ENCODE assay signal across 20 cellular contexts in genomic region chr2:165674780-165675179, GRCh38.
DNase-seq lines count a peak whose midpoint lies in the region; ATAC-seq lines count a peak whose summit lies in the region.
"Had no signal": no experiment of that assay in that cellular context is flagged by ENCODE, and none has a peak within 500 bp of the region (broad histone marks: within the 10 kb centered on the region; RNA-seq: fewer than 3 reads in every experiment).

No MANE protein-coding gene starts in this region.

- no peaks in the 10 kb centered on the region for H3K36me3 Mint-ChIP-seq in activated naive CD4-positive, alpha-beta T cell treated with anti-CD3 and anti-CD28 coated beads, Interleukin-2, amount 50 U/mL, for 72 hours

- DNase-seq in HT-29 (ENCODE audit: low spot score): peak; percentile 20
- DNase-seq in SK-N-MC (ENCODE audit: low read depth, low spot score): no peak
- peak; percentile 11 for DNase-seq in mucosa of gallbladder (ENCODE audit: low spot score)
- no peak for DNase-seq in GM19240 (ENCODE audit: insufficient read length, low spot score)
- DNase-seq in NK-92 (lab: John Stamatoyannopoulos, UW; ENCODE audit: unreplicated experiment): no peak
- DNase-seq in activated naive CD4-positive, alpha-beta T cell treated with anti-CD3 and anti-CD28 coated beads, Interleukin-2, amount 50 U/mL, for 72 hours (ENCODE audit: low spot score in 2 of 2): no peak
- DNase-seq: ACHN; CD4-positive, alpha-beta T cell; COR-L47; DMS 273 treated with DMSO at 0.1 percent for 48 hours; NCI-H1105; NCI-H2029 treated with DMSO at 0.1 percent for 48 hours; NCI-H2171; NCI-H345; NCI-H524; OCI-M1; Right ventricle myocardium superior had no signal

- no peak overlapping the region for H3K27ac Mint-ChIP-seq in activated naive CD4-positive, alpha-beta T cell treated with anti-CD3 and anti-CD28 coated beads, Interleukin-2, amount 50 U/mL, for 72 hours
- H3K27ac Mint-ChIP-seq: CD4-positive, alpha-beta T cell had no signal

- peaks cover 7% of the 10 kb centered on the region; the same call in 1 of the 2 replicates for H3K9me3 ChIP-seq in SK-N-MC (ENCODE audit: low read depth, low read length)

- H3K36me3 ChIP-seq in SK-N-MC (ENCODE audit: insufficient read depth, low read length): peaks cover 56% of the 10 kb centered on the region
- H3K36me3 ChIP-seq: BLaER1 had no signal

- ATAC-seq in HG03565 (IDR thresholded peaks at IDR 0.05; ENCODE audit: unreplicated experiment): no peak
- ATAC-seq in activated naive CD4-positive, alpha-beta T cell treated with anti-CD3 and anti-CD28 coated beads, Interleukin-2, amount 50 U/mL, for 72 hours: no peak
- ATAC-seq: K562 had no signal

- no peak overlapping the region for H3K4me3 ChIP-seq in SK-N-MC
- H3K4me3 ChIP-seq: BLaER1, K562 had no signal

- no peak overlapping the region for H3K9ac ChIP-seq in SK-N-MC (ENCODE audit: insufficient read length)
- H3K9ac ChIP-seq: BLaER1 had no signal

- H3K27ac ChIP-seq in SK-N-MC: 0 out of 2 replicates have a peak overlapping the region, but pooled peaks have one; percentile 26
- H3K27ac ChIP-seq: BLaER1 had no signal

- H3K9me3 Mint-ChIP-seq in activated naive CD4-positive, alpha-beta T cell treated with anti-CD3 and anti-CD28 coated beads, Interleukin-2, amount 50 U/mL, for 72 hours: peaks cover 0 to 7% of the 10 kb centered on the region in 2 donors

Comparison
In these comparisons a context has a peak if more than half of its experiments do, and no peak if none do; other contexts are left out.
1. DNase-seq: peak in HT-29 (single experiment) and mucosa of gallbladder (single experiment); none in SK-N-MC (single experiment), GM19240 (single experiment), NK-92 (single experiment) and activated naive CD4-positive, alpha-beta T cell treated with anti-CD3 and anti-CD28 coated beads, Interleukin-2, amount 50 U/mL, for 72 hours (0 of 2).